18 cellular contexts compared by ENCODE assay signal in genomic region chr5:29518176-29518575, GRCh38.
DNase-seq lines count a peak whose midpoint lies in the region; ATAC-seq lines count a peak whose summit lies in the region.
"Had no signal": no experiment of that assay in that cellular context is flagged by ENCODE, and none has a peak within 500 bp of the region (broad histone marks: within the 10 kb centered on the region; RNA-seq: fewer than 3 reads in every experiment).

No MANE protein-coding gene starts in this region.

- no peak for ATAC-seq in HG03442 (IDR thresholded peaks at IDR 0.05; ENCODE audit: unreplicated experiment)
- ATAC-seq: K562, T-cell had no signal

- H3K36me3 ChIP-seq in HAP-1 (replicated peaks) (no peaks in the 10 kb centered on the region), mesendoderm (ENCODE audit: control insufficient read depth, insufficient read depth, low read length) (no peaks in the 10 kb centered on the region)
- H3K36me3 ChIP-seq: Peyer's patch had no signal

- WGBS in mesendoderm (ENCODE audit: extremely low coverage, insufficient coverage, low lambda C conversion rate), result no CpG with 5 or more reads among the region's 2 CpGs

- no peak overlapping the region for H3K4me2 ChIP-seq in mesendoderm (ENCODE audit: low read length)

- H3K18ac ChIP-seq in mesendoderm (ENCODE audit: low read length), result no peak overlapping the region

- H3K27ac ChIP-seq in mesendoderm (ENCODE audit: low read depth, low read length), result no peak overlapping the region
- H3K27ac ChIP-seq: 22Rv1, Peyer's patch, SK-N-MC had no signal

- H3K4me1 ChIP-seq in HAP-1, result peaks cover 23% of the 10 kb centered on the region
- no peaks in the 10 kb centered on the region for H3K4me1 ChIP-seq in mesendoderm (ENCODE audit: control insufficient read depth, low read depth, low read length)
- H3K4me1 ChIP-seq: Peyer's patch had no signal

- no peaks in the 10 kb centered on the region for H3K79me2 ChIP-seq in mesendoderm (ENCODE audit: control insufficient read depth, insufficient read depth, low read length)

- no peak overlapping the region for H4K5ac ChIP-seq in mesendoderm (ENCODE audit: low read length)

- H3K23ac ChIP-seq in mesendoderm (ENCODE audit: low read length), result no peak overlapping the region

- in situ Hi-C loops in HAP-1 (cut with MboI; ENCODE audit: low sequenced_read_pairs), result no loop called here

- H3K27me3 ChIP-seq in HAP-1 (ENCODE audit: low read depth) (no peaks in the 10 kb centered on the region), mesendoderm (ENCODE audit: insufficient read depth, low read length, poor library complexity) (no peaks in the 10 kb centered on the region)
- H3K27me3 ChIP-seq: Peyer's patch had no signal

- no peak overlapping the region for H2BK120ac ChIP-seq in mesendoderm (ENCODE audit: low read depth, low read length)

- H3K4ac ChIP-seq in mesendoderm (ENCODE audit: low read depth, low read length), result no peak overlapping the region

- H3K56ac ChIP-seq in mesendoderm (ENCODE audit: low read length), result no peak overlapping the region

- no peak overlapping the region for H4K8ac ChIP-seq in mesendoderm (ENCODE audit: low read depth, low read length)

- no peaks in the 10 kb centered on the region for H3K9me3 ChIP-seq in HAP-1
- H3K9me3 ChIP-seq: Peyer's patch had no signal

- H3K79me1 ChIP-seq in mesendoderm (ENCODE audit: low read length), result no peaks in the 10 kb centered on the region

- no peak overlapping the region for H2BK5ac ChIP-seq in mesendoderm (ENCODE audit: low read length)

- no peak overlapping the region for H3K4me3 ChIP-seq in HAP-1
- no peak overlapping the region for H3K4me3 ChIP-seq in mesendoderm (ENCODE audit: low read length)
- H3K4me3 ChIP-seq: K562, Peyer's patch, SK-N-MC had no signal

- DNase-seq in DMS53 (lab: John Stamatoyannopoulos, UW), result peak; percentile 24
- DNase-seq in DMS53 treated with DMSO at 0.1 percent for 48 hours (lab: John Stamatoyannopoulos, UW; ENCODE audit: unreplicated experiment), result no peak
- peak; percentile 51 to 63 for DNase-seq in HAP-1 (ENCODE audit: low spot score in 2 of 2)
- DNase-seq in NCI-H69 (lab: John Stamatoyannopoulos, UW), result peak; percentile 94
- DNase-seq in mesendoderm, result peak; percentile 3
- DNase-seq in activated CD8-positive, alpha-beta memory T cell treated with anti-CD3 and anti-CD28 coated beads, Interleukin-2, amount 50 U/mL, for 48 hours, result no peak
- no peak for DNase-seq in COLO829 (ENCODE audit: low spot score)
- DNase-seq: AML-193, DMS79, NCI-H1105, NCI-H187 treated with DMSO at 0.1 percent for 48 hours, NCI-H446 treated with DMSO at 0.1 percent for 48 hours, Peyer's patch, T-cell had no signal

- H3K9ac ChIP-seq in mesendoderm (ENCODE audit: low read length), result no peak overlapping the region

- H2BK15ac ChIP-seq in mesendoderm (replicated peaks; ENCODE audit: low read depth), result no peak overlapping the region

- H2AK5ac ChIP-seq in mesendoderm (ENCODE audit: low read length), result no peak overlapping the region

Comparison
In these comparisons a context has a peak if more than half of its experiments do, and no peak if none do; other contexts are left out.
1. DNase-seq: peak in DMS53 (single experiment), HAP-1 (2 of 2), NCI-H69 (single experiment) and mesendoderm (single experiment); none in DMS53 treated with DMSO at 0.1 percent for 48 hours (single experiment), activated CD8-positive, alpha-beta memory T cell treated with anti-CD3 and anti-CD28 coated beads, Interleukin-2, amount 50 U/mL, for 48 hours (single experiment) and COLO829 (single experiment).